ENCODE assay signal across 11 cellular contexts in genomic region chr1:161421456-161421855, GRCh38. TPM values are rescaled to one million over a fixed set of nuclear protein-coding genes. Genes with fewer than 3 reads are reported as not detected.
DNase-seq lines count a peak whose midpoint lies in the region; ATAC-seq and TF ChIP-seq lines count a peak whose summit lies in the region.
"Had no signal": no experiment of that assay in that cellular context is flagged by ENCODE, and none has a peak within 500 bp of the region (broad histone marks: within the 10 kb centered on the region; RNA-seq: fewer than 3 reads in every experiment).

No MANE protein-coding gene starts in this region.

- no peaks in the 10 kb centered on the region for H3K27me3 ChIP-seq in WERI-Rb-1 (ENCODE audit: insufficient read depth, low read depth, severe bottlenecking)
- H3K27me3 ChIP-seq in gastrocnemius medialis: peaks cover 0 to 4% (median 0%) of the 10 kb centered on the region in 3 donors
- H3K27me3 ChIP-seq in adrenal gland: peaks cover 5% of the 10 kb centered on the region

- H3K36me3 ChIP-seq in WERI-Rb-1 (no peaks in the 10 kb centered on the region), gastrocnemius medialis (no peaks in the 10 kb centered on the region), adrenal gland (replicated peaks in 1 of 2) (no peaks in the 10 kb centered on the region)
- H3K36me3 ChIP-seq: neutrophil had no signal

- H3K4me1 Mint-ChIP-seq in naive B cell: peaks cover 4 to 15% (median 10%) of the 10 kb centered on the region in 3 donors

- H3K9me3 Mint-ChIP-seq in naive B cell: no peaks in the 10 kb centered on the region

- peak overlapping the region in 7 of 8 donors; percentile 75 to 97 (median 90) for H3K4me3 Mint-ChIP-seq in naive B cell

- TF ChIP-seq CTCF in WERI-Rb-1 (IDR thresholded peaks at IDR 0.05; ENCODE audit: low read depth, low read length) (no peak), gastrocnemius medialis (IDR thresholded peaks at IDR 0.05 in 4 of 5, conservative IDR thresholded peaks at IDR 0.05 in 1 of 5) (no peak), adrenal gland (IDR thresholded peaks at IDR 0.05) (no peak)

- peak overlapping the region in 2 of 6 donors; percentile 36 to 97 for H3K27ac Mint-ChIP-seq in naive B cell

- WGBS in adrenal gland, 4 donors: 54 to 64% (median 56%) methylated on average over 9 of the region's 9 CpGs

- TF ChIP-seq POLR2A in gastrocnemius medialis (IDR thresholded peaks at IDR 0.05) (no peak), adrenal gland (IDR thresholded peaks at IDR 0.05) (no peak)

- intact Hi-C loops in gastrocnemius medialis (cut with DNase I; ENCODE audit: low total_unique reads): no loop called here
- intact Hi-C loops in adrenal gland (cut with DNase I): no loop called here

- ATAC-seq in HG02678 (IDR thresholded peaks at IDR 0.05; ENCODE audit: unreplicated experiment) (peak; percentile 20), naive B cell (ENCODE audit: low read depth in 2 of 2) (no peak), gastrocnemius medialis (no peak)

- no peaks in the 10 kb centered on the region for H3K9me3 ChIP-seq in WERI-Rb-1 (ENCODE audit: severe bottlenecking)
- no peaks in the 10 kb centered on the region for H3K9me3 ChIP-seq in gastrocnemius medialis
- no peaks in the 10 kb centered on the region for H3K9me3 ChIP-seq in adrenal gland (replicated peaks in 1 of 3)
- H3K9me3 ChIP-seq: neutrophil had no signal

- DNase-seq in SHP77 treated with DMSO at 0.1 percent for 48 hours (lab: John Stamatoyannopoulos, UW) (peak; percentile 44), SHP77 (lab: John Stamatoyannopoulos, UW) (no peak), WERI-Rb-1 (no peak), naive B cell (no peak), gastrocnemius medialis (no peak), adrenal gland (no peak)
- DNase-seq in activated CD4-positive, CD25-positive, alpha-beta regulatory T cell treated with anti-CD3 and anti-CD28 coated beads, Interleukin-2, amount 50 U/mL, for 72 hours: no peak

- H3K27me3 Mint-ChIP-seq in naive B cell: peaks cover 6 to 10% (median 8%) of the 10 kb centered on the region in 3 donors

- H3K4me3 ChIP-seq in WERI-Rb-1 (ENCODE audit: low read depth, low read length): peak overlapping the region; percentile 48; the same call in 1 of the 2 replicates
- no peak overlapping the region for H3K4me3 ChIP-seq in gastrocnemius medialis
- no peak overlapping the region for H3K4me3 ChIP-seq in adrenal gland

- no peaks in the 10 kb centered on the region for H3K4me1 ChIP-seq in gastrocnemius medialis
- peaks cover 0 to 5% of the 10 kb centered on the region in 2 donors for H3K4me1 ChIP-seq in adrenal gland (replicated peaks in 1 of 2)

- no peaks in the 10 kb centered on the region for H3K36me3 Mint-ChIP-seq in naive B cell

- H3K27ac ChIP-seq in WERI-Rb-1 (no peak overlapping the region), gastrocnemius medialis (no peak overlapping the region), adrenal gland (no peak overlapping the region)
- H3K27ac ChIP-seq: coronary artery, neutrophil had no signal

- in situ Hi-C loops in gastrocnemius medialis (cut with MboI; ENCODE audit: low sequenced_read_pairs in 4 of 4): no loop called here

RNA-seq across cellular contexts. Expression of gene CFAP126, which starts 53.8 kb away (rescaled TPM):
- polyA plus RNA-seq in naive B cell (ENCODE audit: low read depth in 6 of 6) (not detected), adrenal gland (under 1 TPM in 1 of 3 donors, not detected in 2; 0.29 TPM)
- total RNA-seq in gastrocnemius medialis (not detected), adrenal gland (not detected)
- total RNA-seq: Right ventricle myocardium inferior had no signal
